In the genomic region with DNA sequence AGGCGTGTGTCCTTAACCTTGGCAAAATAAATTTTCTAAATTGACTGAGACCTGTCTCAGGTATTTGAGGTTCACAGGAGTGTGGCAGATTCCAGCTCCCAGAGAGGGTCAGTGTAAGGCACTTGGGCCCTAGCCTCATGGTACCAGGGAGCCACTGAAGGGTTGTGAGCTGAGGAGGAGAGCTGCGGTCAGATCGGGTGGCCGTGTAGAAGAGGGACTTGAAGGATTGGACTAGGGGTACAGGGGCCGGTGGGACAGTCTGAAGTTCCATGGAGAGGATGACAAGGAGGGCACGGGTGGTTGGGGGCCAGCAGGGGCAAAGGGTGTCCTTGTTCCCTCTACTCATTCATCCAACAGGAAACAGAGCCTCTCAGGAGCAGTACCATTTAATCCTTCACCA, we compare ENCODE assay signal across 26 cellular contexts.
A peak's percentile ranks its signal among the peaks of the same experiment; 100 is the strongest.
DNase-seq lines count a peak whose midpoint lies in the region; ATAC-seq and TF ChIP-seq lines count a peak whose summit lies in the region.
"Had no signal": no experiment of that assay in that cellular context is flagged by ENCODE, and none has a peak within 500 bp of the region (broad histone marks: within the 10 kb centered on the region; RNA-seq: fewer than 3 reads in every experiment).

No MANE protein-coding gene starts in this region.

- H3K9me3 ChIP-seq in testis = no peaks in the 10 kb centered on the region
- H3K9me3 ChIP-seq: gastrocnemius medialis, pancreas, SJCRH30, uterus had no signal

- H3K4me1 ChIP-seq in mesendoderm (ENCODE audit: control insufficient read depth, low read depth, low read length) (peaks cover 22% of the 10 kb centered on the region), testis (no peaks in the 10 kb centered on the region)
- H3K4me1 ChIP-seq: gastrocnemius medialis, pancreas, SJCRH30, uterus had no signal

- intact Hi-C loops in activated CD8-positive, alpha-beta T cell treated with anti-CD3 and anti-CD28 coated beads for 36 hours (cut with micrococcal nuclease) = no loop called here
- intact Hi-C loops in testis (cut with DNase I; ENCODE audit: low total_unique reads) = no loop called here

- H3K9me3 Mint-ChIP-seq in activated CD8-positive, alpha-beta T cell treated with anti-CD3 and anti-CD28 coated beads, Interleukin-2, amount 10 ng/mL, durations not matched to agents 7 days and 5 days (ENCODE audit: insufficient read depth) = no peaks in the 10 kb centered on the region
- no peaks in the 10 kb centered on the region for H3K9me3 Mint-ChIP-seq in activated CD8-positive, alpha-beta T cell treated with anti-CD3 and anti-CD28 coated beads for 36 hours
- H3K9me3 Mint-ChIP-seq: activated naive CD8-positive, alpha-beta T cell treated with anti-CD3 and anti-CD28 coated beads for 36 hours; CD4-positive, CD25-positive, alpha-beta regulatory T cell; natural killer cell had no signal

- no peaks in the 10 kb centered on the region for H3K79me2 ChIP-seq in mesendoderm (ENCODE audit: control insufficient read depth, insufficient read depth, low read length)
- H3K79me2 ChIP-seq: hepatocyte had no signal

- H3K36me3 ChIP-seq in mesendoderm (ENCODE audit: control insufficient read depth, insufficient read depth, low read length) = no peaks in the 10 kb centered on the region
- no peaks in the 10 kb centered on the region for H3K36me3 ChIP-seq in testis (ENCODE audit: low read depth, missing control alignments)
- H3K36me3 ChIP-seq: gastrocnemius medialis, pancreas, SJCRH30, uterus had no signal

- H3K56ac ChIP-seq in mesendoderm (ENCODE audit: low read length) = peak overlapping the region; percentile 78

- no peak overlapping the region for H3K27ac Mint-ChIP-seq in activated CD8-positive, alpha-beta T cell treated with anti-CD3 and anti-CD28 coated beads, Interleukin-2, amount 10 ng/mL, durations not matched to agents 7 days and 5 days
- no peak overlapping the region for H3K27ac Mint-ChIP-seq in activated CD8-positive, alpha-beta T cell treated with anti-CD3 and anti-CD28 coated beads for 36 hours
- H3K27ac Mint-ChIP-seq: activated naive CD8-positive, alpha-beta T cell treated with anti-CD3 and anti-CD28 coated beads for 36 hours; CD4-positive, CD25-positive, alpha-beta regulatory T cell; natural killer cell had no signal

- H3K4me2 ChIP-seq in mesendoderm (ENCODE audit: low read length) = no peak overlapping the region
- H3K4me2 ChIP-seq: hepatocyte had no signal

- H3K4ac ChIP-seq in mesendoderm (ENCODE audit: low read depth, low read length) = no peak overlapping the region

- POLR2A ChIA-PET in activated CD8-positive, alpha-beta T cell treated with anti-CD3 and anti-CD28 coated beads, Interleukin-2, amount 10 ng/mL, durations not matched to agents 7 days and 5 days (lab: Charles Lee) = no interaction called here
- POLR2A ChIA-PET in activated CD8-positive, alpha-beta T cell treated with anti-CD3 and anti-CD28 coated beads for 36 hours (lab: Charles Lee) = no interaction called here

- CTCF ChIA-PET in activated CD8-positive, alpha-beta T cell treated with anti-CD3 and anti-CD28 coated beads, Interleukin-2, amount 10 ng/mL, durations not matched to agents 7 days and 5 days (lab: Charles Lee) = no interaction called here
- CTCF ChIA-PET in activated CD8-positive, alpha-beta T cell treated with anti-CD3 and anti-CD28 coated beads for 36 hours (lab: Charles Lee) = no interaction called here

- H4K5ac ChIP-seq in mesendoderm (ENCODE audit: low read length) = no peak overlapping the region

- H3K4me3 ChIP-seq in mesendoderm (ENCODE audit: low read length) (no peak overlapping the region), testis (no peak overlapping the region), coronary artery (no peak overlapping the region)
- H3K4me3 ChIP-seq: gastrocnemius medialis, hepatocyte, pancreas, SJCRH30, uterus had no signal

- TF ChIP-seq CTCF in activated CD8-positive, alpha-beta T cell treated with anti-CD3 and anti-CD28 coated beads for 36 hours (IDR thresholded peaks at IDR 0.05) = no peak
- TF ChIP-seq CTCF in testis (IDR thresholded peaks at IDR 0.05) = no peak
- no peak for TF ChIP-seq CTCF in coronary artery (IDR thresholded peaks at IDR 0.05)

- TF ChIP-seq POLR2A in testis (IDR thresholded peaks at IDR 0.05) = no peak

- no peak for ATAC-seq in activated CD8-positive, alpha-beta T cell treated with anti-CD3 and anti-CD28 coated beads, Interleukin-2, amount 10 ng/mL, durations not matched to agents 7 days and 5 days
- no peak for ATAC-seq in activated CD8-positive, alpha-beta T cell treated with anti-CD3 and anti-CD28 coated beads for 36 hours
- ATAC-seq: gastrocnemius medialis, natural killer cell, pancreas, right cardiac atrium had no signal

- peaks cover 37% of the 10 kb centered on the region for H3K27me3 Mint-ChIP-seq in activated CD8-positive, alpha-beta T cell treated with anti-CD3 and anti-CD28 coated beads, Interleukin-2, amount 10 ng/mL, durations not matched to agents 7 days and 5 days (ENCODE audit: low read depth)
- H3K27me3 Mint-ChIP-seq in activated CD8-positive, alpha-beta T cell treated with anti-CD3 and anti-CD28 coated beads for 36 hours = no peaks in the 10 kb centered on the region
- H3K27me3 Mint-ChIP-seq: activated naive CD8-positive, alpha-beta T cell treated with anti-CD3 and anti-CD28 coated beads for 36 hours; CD4-positive, CD25-positive, alpha-beta regulatory T cell had no signal

- H2BK15ac ChIP-seq in mesendoderm (replicated peaks; ENCODE audit: low read depth) = no peak overlapping the region

- H2AK5ac ChIP-seq in mesendoderm (ENCODE audit: low read length) = peak overlapping the region; percentile 83

- H3K79me1 ChIP-seq in mesendoderm (ENCODE audit: low read length) = no peaks in the 10 kb centered on the region

- H3K27ac ChIP-seq in mesendoderm (ENCODE audit: low read depth, low read length) (peak overlapping the region; percentile 55), testis (no peak overlapping the region), coronary artery (no peak overlapping the region)
- H3K27ac ChIP-seq: gastrocnemius medialis, hepatocyte, pancreas, SJCRH30, uterus had no signal

- H3K36me3 Mint-ChIP-seq in activated CD8-positive, alpha-beta T cell treated with anti-CD3 and anti-CD28 coated beads, Interleukin-2, amount 10 ng/mL, durations not matched to agents 7 days and 5 days (ENCODE audit: low read depth) = no peaks in the 10 kb centered on the region
- H3K36me3 Mint-ChIP-seq in activated CD8-positive, alpha-beta T cell treated with anti-CD3 and anti-CD28 coated beads for 36 hours (ENCODE audit: low read depth) = no peaks in the 10 kb centered on the region
- H3K36me3 Mint-ChIP-seq: activated naive CD8-positive, alpha-beta T cell treated with anti-CD3 and anti-CD28 coated beads for 36 hours; CD4-positive, CD25-positive, alpha-beta regulatory T cell; natural killer cell had no signal

- DNase-seq in activated CD8-positive, alpha-beta T cell treated with anti-CD3 and anti-CD28 coated beads, Interleukin-2, amount 10 ng/mL, durations not matched to agents 7 days and 5 days = peak; percentile 10
- no peak for DNase-seq in activated CD8-positive, alpha-beta T cell treated with anti-CD3 and anti-CD28 coated beads for 36 hours
- DNase-seq in ecto neural progenitor cell (ENCODE audit: low spot score) (peak; percentile 29), mesendoderm (no peak), testis (peak; percentile 7), cortex of kidney (lab: John Stamatoyannopoulos, UW) (no peak), CD1c-positive myeloid dendritic cell (ENCODE audit: extremely low spot score) (no peak), coronary artery (ENCODE audit: low spot score) (no peak)
- DNase-seq: activated CD4-positive, alpha-beta T cell treated with anti-CD3 and anti-CD28 coated beads, Interleukin-2, amount 50 U/mL, for 4 hours; activated naive CD8-positive, alpha-beta T cell treated with anti-CD3 and anti-CD28 coated beads for 36 hours; activated T-cell treated with anti-CD3 and anti-CD28 coated beads for 4 hours; caudate nucleus; CD4-positive, CD25-positive, alpha-beta regulatory T cell; dermis blood vessel endothelial cell; gastrocnemius medialis; NCI-H1092 treated with DMSO at 0.1 percent for 48 hours; NCI-H526 treated with DMSO at 0.1 percent for 48 hours; right cardiac atrium; SJCRH30; stimulated activated CD4-positive, alpha-beta T cell treated with anti-CD3 and anti-CD28 coated beads, Interleukin-12 subunit alpha, Interleukin-12 subunit beta, amount 100 ng/mL, for 4 hours; stimulated activated CD4-positive, alpha-beta T cell treated with anti-CD3 and anti-CD28 coated beads, Interleukin-4, amount 100 ng/mL, for 1 hour; substantia nigra; uterus had no signal

- peaks cover 1% of the 10 kb centered on the region for H3K4me1 Mint-ChIP-seq in activated CD8-positive, alpha-beta T cell treated with anti-CD3 and anti-CD28 coated beads, Interleukin-2, amount 10 ng/mL, durations not matched to agents 7 days and 5 days (ENCODE audit: low read depth)
- no peaks in the 10 kb centered on the region for H3K4me1 Mint-ChIP-seq in activated CD8-positive, alpha-beta T cell treated with anti-CD3 and anti-CD28 coated beads for 36 hours (ENCODE audit: low read depth)
- H3K4me1 Mint-ChIP-seq: activated naive CD8-positive, alpha-beta T cell treated with anti-CD3 and anti-CD28 coated beads for 36 hours; CD4-positive, CD25-positive, alpha-beta regulatory T cell; natural killer cell had no signal

- peak overlapping the region; percentile 71 for H2BK5ac ChIP-seq in mesendoderm (ENCODE audit: low read length)

- H3K18ac ChIP-seq in mesendoderm (ENCODE audit: low read length) = peak overlapping the region; percentile 21

- H3K27me3 ChIP-seq in mesendoderm (ENCODE audit: insufficient read depth, low read length, poor library complexity) (no peaks in the 10 kb centered on the region), testis (no peaks in the 10 kb centered on the region)
- H3K27me3 ChIP-seq: gastrocnemius medialis, hepatocyte, pancreas, SJCRH30, uterus had no signal

- peak overlapping the region; percentile 9 for H2BK120ac ChIP-seq in mesendoderm (ENCODE audit: low read depth, low read length)

- peak overlapping the region; percentile 39 for H3K9ac ChIP-seq in mesendoderm (ENCODE audit: low read length)

- H4K8ac ChIP-seq in mesendoderm (ENCODE audit: low read depth, low read length) = no peak overlapping the region

- H3K4me3 Mint-ChIP-seq in activated CD8-positive, alpha-beta T cell treated with anti-CD3 and anti-CD28 coated beads, Interleukin-2, amount 10 ng/mL, durations not matched to agents 7 days and 5 days = no peak overlapping the region
- no peak overlapping the region for H3K4me3 Mint-ChIP-seq in activated CD8-positive, alpha-beta T cell treated with anti-CD3 and anti-CD28 coated beads for 36 hours
- H3K4me3 Mint-ChIP-seq: activated naive CD8-positive, alpha-beta T cell treated with anti-CD3 and anti-CD28 coated beads for 36 hours; CD4-positive, CD25-positive, alpha-beta regulatory T cell; natural killer cell had no signal

- no CpG with 5 or more reads among the region's 6 CpGs for WGBS in mesendoderm (ENCODE audit: extremely low coverage, insufficient coverage, low lambda C conversion rate)
- WGBS in testis, 2 donors = 94 to 98% methylated on average over 6 of the region's 6 CpGs

- no peak overlapping the region for H3K23ac ChIP-seq in mesendoderm (ENCODE audit: low read length)

Comparison
In these comparisons a context has a peak if more than half of its experiments do, and no peak if none do; other contexts are left out.
1. DNase-seq: peak in activated CD8-positive, alpha-beta T cell treated with anti-CD3 and anti-CD28 coated beads, Interleukin-2, amount 10 ng/mL, durations not matched to agents 7 days and 5 days (single experiment), ecto neural progenitor cell (single experiment) and testis (single experiment); none in activated CD8-positive, alpha-beta T cell treated with anti-CD3 and anti-CD28 coated beads for 36 hours (single experiment), mesendoderm (single experiment), cortex of kidney (single experiment), CD1c-positive myeloid dendritic cell (single experiment) and coronary artery (single experiment).